In genomic region chr2:140603401-140603800, GRCh38 we compare ENCODE assay signal across 25 cellular contexts.
"Had no signal": no experiment of that assay in that cellular context is flagged by ENCODE, and none has a peak within 500 bp of the region (broad histone marks: within the 10 kb centered on the region; RNA-seq: fewer than 3 reads in every experiment).

No MANE protein-coding gene starts in this region.

- H3K27me3 ChIP-seq: colonic mucosa, esophagus squamous epithelium, gastrocnemius medialis, heart right ventricle, left lung had no signal

- H3K4me3 ChIP-seq: colonic mucosa, esophagus squamous epithelium, gastrocnemius medialis, heart right ventricle, left lung, lower lobe of right lung, mucosa of descending colon had no signal

- DNase-seq: colonic mucosa; cortex of kidney; effector CD8-positive, alpha-beta T cell; effector memory CD8-positive, alpha-beta T cell; endodermal cell; erythroblast; esophagus squamous epithelium; foreskin melanocyte; gastrocnemius medialis; glutamatergic neuron; head of caudate nucleus; heart right ventricle; hippocampal formation; left cardiac atrium; left lung; left ventricle myocardium superior; lower lobe of right lung; mesenchymal stem cell; mucosa of descending colon; naive B cell had no signal

- FAIRE-seq: endometrium, islet of Langerhans, keratinocyte had no signal

- H3K4me1 ChIP-seq: colonic mucosa, esophagus squamous epithelium, gastrocnemius medialis, heart right ventricle, left lung, lower lobe of right lung had no signal

- H3K9me3 ChIP-seq: colonic mucosa, esophagus squamous epithelium, gastrocnemius medialis, heart right ventricle, left lung, lower lobe of right lung, mucosa of descending colon had no signal

- H3K36me3 ChIP-seq: colonic mucosa, esophagus squamous epithelium, gastrocnemius medialis, heart right ventricle, left lung, lower lobe of right lung had no signal

- ATAC-seq: effector memory CD8-positive, alpha-beta T cell; esophagus mucosa; gastrocnemius medialis; heart right ventricle; left cardiac atrium; left lung; left ventricle myocardium superior; lower lobe of right lung; mucosa of descending colon had no signal

- H3K27ac ChIP-seq: colonic mucosa, epithelial cell of prostate, esophagus squamous epithelium, gastrocnemius medialis, heart right ventricle, left lung, lower lobe of right lung had no signal
